In the genomic region with DNA sequence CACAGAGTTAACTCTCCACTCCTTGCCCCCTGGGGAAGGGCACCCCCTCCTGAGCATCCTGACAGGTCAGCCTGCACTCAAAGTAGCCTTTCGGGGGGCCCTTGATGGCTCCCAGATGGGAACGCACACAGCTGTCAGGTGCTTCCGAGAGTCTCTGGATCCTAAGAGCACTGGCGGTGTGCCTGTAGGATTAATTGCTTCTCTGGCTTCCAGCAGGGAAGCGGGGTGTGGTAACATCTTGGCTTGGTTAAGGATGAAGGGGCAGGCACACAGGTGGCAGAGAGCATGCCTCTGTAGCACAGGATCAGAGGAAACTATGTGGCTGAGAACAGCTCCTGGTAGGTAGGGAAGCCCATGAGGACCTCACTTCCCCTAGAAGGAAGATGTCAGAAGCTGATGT, we compare ENCODE assay signal across 11 cellular contexts.
A peak's percentile ranks its signal among the peaks of the same experiment; 100 is the strongest.
DNase-seq lines count a peak whose midpoint lies in the region; ATAC-seq and TF ChIP-seq lines count a peak whose summit lies in the region.
"Had no signal": no experiment of that assay in that cellular context is flagged by ENCODE, and none has a peak within 500 bp of the region (broad histone marks: within the 10 kb centered on the region; RNA-seq: fewer than 3 reads in every experiment).

No MANE protein-coding gene starts in this region.

- H3K27me3 Mint-ChIP-seq in osteocyte (ENCODE audit: unreplicated experiment) = no peaks in the 10 kb centered on the region
- H3K27me3 Mint-ChIP-seq: CD8-positive, alpha-beta memory T cell had no signal

- no peak for TF ChIP-seq CTCF in osteocyte (IDR thresholded peaks at IDR 0.05)

- no peak overlapping the region for H3K27ac Mint-ChIP-seq in osteocyte (ENCODE audit: unreplicated experiment)
- H3K27ac Mint-ChIP-seq: CD8-positive, alpha-beta memory T cell had no signal

- H3K4me3 Mint-ChIP-seq in osteocyte (ENCODE audit: unreplicated experiment) = no peak overlapping the region
- H3K4me3 Mint-ChIP-seq: CD8-positive, alpha-beta memory T cell had no signal

- H3K4me1 Mint-ChIP-seq in osteocyte (ENCODE audit: unreplicated experiment) = no peaks in the 10 kb centered on the region
- H3K4me1 Mint-ChIP-seq: CD8-positive, alpha-beta memory T cell had no signal

- no peaks in the 10 kb centered on the region for H3K36me3 Mint-ChIP-seq in osteocyte (ENCODE audit: unreplicated experiment)

- no peak for ATAC-seq in HG02623 (IDR thresholded peaks at IDR 0.05; ENCODE audit: unreplicated experiment)

- peak; percentile 10 for DNase-seq in A172 (ENCODE audit: low spot score)
- DNase-seq in COR-L47 (lab: John Stamatoyannopoulos, UW) = peak; percentile 12
- DNase-seq in NCI-H524 treated with DMSO at 0.1 percent for 48 hours (lab: John Stamatoyannopoulos, UW) = peak; percentile 14
- peak; percentile 60 for DNase-seq in osteocyte (ENCODE audit: extremely low spot score, unreplicated experiment)
- no peak for DNase-seq in medulla oblongata (ENCODE audit: extremely low spot score)
- DNase-seq: AML-193; CD8-positive, alpha-beta memory T cell; DMS53; GF-D8; HCEC 1CT had no signal

- peaks cover 5% of the 10 kb centered on the region for H3K9me3 Mint-ChIP-seq in osteocyte (ENCODE audit: unreplicated experiment)
- H3K9me3 Mint-ChIP-seq: CD8-positive, alpha-beta memory T cell had no signal
